8 cellular contexts compared by ENCODE assay signal in the genomic region with DNA sequence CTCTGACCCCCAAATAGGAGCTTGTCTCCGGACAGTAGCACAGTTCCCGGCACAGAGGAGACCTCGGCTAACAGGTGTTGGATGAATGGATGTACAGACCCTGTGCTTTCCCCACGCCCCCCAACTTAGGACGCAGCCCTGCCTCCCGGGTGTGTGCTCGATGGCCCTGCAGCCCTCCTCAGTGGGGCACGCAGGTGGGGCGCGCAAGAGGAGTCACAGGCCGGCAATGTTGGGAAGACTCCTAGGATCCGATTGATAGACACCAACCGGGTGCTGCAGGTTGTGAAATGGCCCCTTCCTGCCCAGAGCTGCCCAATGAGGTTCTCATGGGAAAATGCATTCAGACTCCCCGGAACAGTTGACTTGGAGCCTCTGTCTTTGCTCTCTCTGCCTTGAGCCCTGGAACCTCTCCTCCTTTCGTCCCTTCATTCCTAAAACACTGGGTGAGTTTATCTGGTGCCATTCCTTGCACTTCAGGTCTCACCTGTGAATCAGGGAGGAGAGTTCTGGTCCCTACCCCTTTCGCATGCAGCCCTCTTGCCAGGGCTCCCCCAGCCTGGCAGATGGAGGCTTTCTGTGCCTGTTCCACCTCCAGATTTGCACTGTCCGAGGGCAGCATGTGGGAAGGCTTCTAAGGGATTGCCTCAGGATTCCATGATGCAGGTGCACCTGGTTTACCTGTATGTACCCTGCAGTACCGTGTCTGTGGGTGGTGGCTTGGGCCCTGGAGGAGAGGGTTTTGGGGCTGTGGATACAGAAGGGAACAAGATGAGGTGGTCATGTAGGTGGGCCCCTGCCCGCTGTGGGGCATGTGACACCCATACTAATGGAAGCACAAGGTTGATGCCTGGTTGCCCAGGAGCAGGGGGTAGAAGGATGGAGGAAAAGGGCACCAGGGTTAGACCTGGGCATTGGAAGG. TPM values are rescaled to one million over a fixed set of nuclear protein-coding genes. Genes with fewer than 3 reads are reported as not detected.
DNase-seq lines count a peak whose midpoint lies in the region; ATAC-seq and TF ChIP-seq lines count a peak whose summit lies in the region.

No MANE protein-coding gene starts in this region.

- H3K36me3 Mint-ChIP-seq in activated CD4-positive, alpha-beta T cell treated with anti-CD3 and anti-CD28 coated beads, Interleukin-2, amount 10 ng/mL, durations not matched to agents 24 days and 14 days (ENCODE audit: low read depth) = peaks cover 2% of the 10 kb centered on the region
- H3K36me3 Mint-ChIP-seq in activated naive CD8-positive, alpha-beta T cell = no peaks in the 10 kb centered on the region
- no peaks in the 10 kb centered on the region for H3K36me3 Mint-ChIP-seq in immature natural killer cell

- H3K27me3 ChIP-seq in thoracic aorta (replicated peaks; ENCODE audit: insufficient read depth) = no peaks in the 10 kb centered on the region

- no peaks in the 10 kb centered on the region for H3K9me3 ChIP-seq in thoracic aorta

- ATAC-seq in thoracic aorta (ENCODE audit: insufficient number of reproducible peaks, low FRiP score, low read depth) (no peak), GM18505 (IDR thresholded peaks at IDR 0.05; ENCODE audit: unreplicated experiment) (no peak), HG03442 (IDR thresholded peaks at IDR 0.05; ENCODE audit: unreplicated experiment) (no peak)

- H3K4me1 Mint-ChIP-seq in activated CD4-positive, alpha-beta T cell treated with anti-CD3 and anti-CD28 coated beads, Interleukin-2, amount 10 ng/mL, durations not matched to agents 24 days and 14 days = peaks cover 33% of the 10 kb centered on the region
- peaks cover 43% of the 10 kb centered on the region for H3K4me1 Mint-ChIP-seq in activated naive CD8-positive, alpha-beta T cell (ENCODE audit: low read depth)
- peaks cover 23 to 31% of the 10 kb centered on the region in 2 donors for H3K4me1 Mint-ChIP-seq in immature natural killer cell

- TF ChIP-seq CTCF in thoracic aorta (IDR thresholded peaks at IDR 0.05) = no peak

- H3K27ac Mint-ChIP-seq in activated CD4-positive, alpha-beta T cell treated with anti-CD3 and anti-CD28 coated beads, Interleukin-2, amount 10 ng/mL, durations not matched to agents 24 days and 14 days = peak overlapping the region; percentile 72
- H3K27ac Mint-ChIP-seq in activated naive CD8-positive, alpha-beta T cell = peak overlapping the region; percentile 81
- H3K27ac Mint-ChIP-seq in immature natural killer cell = peak overlapping the region; percentile 63 to 87 (median 78)

- intact Hi-C loops in activated CD4-positive, alpha-beta T cell treated with anti-CD3 and anti-CD28 coated beads, Interleukin-2, amount 10 ng/mL, durations not matched to agents 24 days and 14 days (cut with micrococcal nuclease) = loop anchor here (2.0 to 5.0 kb wide), 2 partner anchors 28 to 45 kb away; partner anchors contain the start of genes C22orf23 and POLR2F

- H3K4me3 ChIP-seq in thoracic aorta = peak overlapping the region; percentile 75

- TF ChIP-seq POLR2A in GM18505 (IDR thresholded peaks at IDR 0.05; ENCODE audit: borderline replicate concordance, extremely low read depth, insufficient read depth, insufficient read length) = no peak

- H3K9me3 Mint-ChIP-seq in activated CD4-positive, alpha-beta T cell treated with anti-CD3 and anti-CD28 coated beads, Interleukin-2, amount 10 ng/mL, durations not matched to agents 24 days and 14 days = no peaks in the 10 kb centered on the region
- no peaks in the 10 kb centered on the region for H3K9me3 Mint-ChIP-seq in activated naive CD8-positive, alpha-beta T cell (ENCODE audit: low read depth)
- H3K9me3 Mint-ChIP-seq in immature natural killer cell = no peaks in the 10 kb centered on the region

- H3K27ac ChIP-seq in thoracic aorta = peak overlapping the region; percentile 87

- peak overlapping the region; percentile 74 for H3K4me3 Mint-ChIP-seq in activated CD4-positive, alpha-beta T cell treated with anti-CD3 and anti-CD28 coated beads, Interleukin-2, amount 10 ng/mL, durations not matched to agents 24 days and 14 days
- H3K4me3 Mint-ChIP-seq in activated naive CD8-positive, alpha-beta T cell = peak overlapping the region; percentile 85
- H3K4me3 Mint-ChIP-seq in immature natural killer cell = peak overlapping the region; percentile 76 to 84 (median 83)

- no peak for DNase-seq in activated CD4-positive, alpha-beta T cell treated with anti-CD3 and anti-CD28 coated beads, Interleukin-2, amount 10 ng/mL, durations not matched to agents 24 days and 14 days
- no peak for DNase-seq in activated CD4-positive, alpha-beta T cell treated with anti-CD3 and anti-CD28 coated beads, Interleukin-2, amount 50 U/mL, for 48 hours
- DNase-seq in immature natural killer cell (peak in 1 of 3 donors; percentile 7), thoracic aorta (ENCODE audit: low spot score) (no peak), RPMI8226 (no peak)

- H3K4me1 ChIP-seq in thoracic aorta (ENCODE audit: control insufficient read depth in 1 of 2, low read depth in 2 of 2) = peaks cover 16 to 58% of the 10 kb centered on the region in 2 donors

- H3K27me3 Mint-ChIP-seq in activated CD4-positive, alpha-beta T cell treated with anti-CD3 and anti-CD28 coated beads, Interleukin-2, amount 10 ng/mL, durations not matched to agents 24 days and 14 days = no peaks in the 10 kb centered on the region
- H3K27me3 Mint-ChIP-seq in activated naive CD8-positive, alpha-beta T cell = no peaks in the 10 kb centered on the region
- peaks cover 0 to 4% (median 2%) of the 10 kb centered on the region in 3 donors for H3K27me3 Mint-ChIP-seq in immature natural killer cell (ENCODE audit: low read depth in 3 of 3)

- no peaks in the 10 kb centered on the region for H3K36me3 ChIP-seq in thoracic aorta

RNA-seq across cellular contexts. Expression of gene MICALL1, which starts 1.2 kb away (rescaled TPM):
- total RNA-seq in activated CD4-positive, alpha-beta T cell treated with anti-CD3 and anti-CD28 coated beads, Interleukin-2, amount 10 ng/mL, durations not matched to agents 24 days and 14 days = 27.3 and 27.7 TPM in 2 replicates
- 1 to 10 TPM; 1.3 to 5.8 (median 2.1) TPM for polyA plus RNA-seq in immature natural killer cell
- total RNA-seq in thoracic aorta = 10 to 100 TPM; 16.8 to 49.3 TPM

RNA-seq across cellular contexts. Expression of gene C22orf23, which starts 46.1 kb away (rescaled TPM):
- total RNA-seq in activated CD4-positive, alpha-beta T cell treated with anti-CD3 and anti-CD28 coated beads, Interleukin-2, amount 10 ng/mL, durations not matched to agents 24 days and 14 days = 0.37 TPM in 1 of 2 replicates, not detected in the other
- polyA plus RNA-seq in immature natural killer cell = not detected
- not detected for total RNA-seq in thoracic aorta

RNA-seq across cellular contexts. Expression of gene POLR2F, which starts 46.2 kb away (rescaled TPM):
- total RNA-seq in activated CD4-positive, alpha-beta T cell treated with anti-CD3 and anti-CD28 coated beads, Interleukin-2, amount 10 ng/mL, durations not matched to agents 24 days and 14 days = 113 TPM in 2 replicates
- 100 to 1,000 TPM; 181 to 275 (median 203) TPM for polyA plus RNA-seq in immature natural killer cell
- total RNA-seq in thoracic aorta = 10 to 100 TPM; 37.9 to 93.1 TPM

RNA-seq across cellular contexts. Expression of gene EIF3L, which starts 58.1 kb away (rescaled TPM):
- total RNA-seq in activated CD4-positive, alpha-beta T cell treated with anti-CD3 and anti-CD28 coated beads, Interleukin-2, amount 10 ng/mL, durations not matched to agents 24 days and 14 days = 460 and 480 TPM in 2 replicates
- polyA plus RNA-seq in immature natural killer cell = 100 to 1,000 TPM; 167 to 215 (median 185) TPM
- 100 to 1,000 TPM; 224 to 226 TPM for total RNA-seq in thoracic aorta
